19 cellular contexts compared by ENCODE assay signal in the genomic region with DNA sequence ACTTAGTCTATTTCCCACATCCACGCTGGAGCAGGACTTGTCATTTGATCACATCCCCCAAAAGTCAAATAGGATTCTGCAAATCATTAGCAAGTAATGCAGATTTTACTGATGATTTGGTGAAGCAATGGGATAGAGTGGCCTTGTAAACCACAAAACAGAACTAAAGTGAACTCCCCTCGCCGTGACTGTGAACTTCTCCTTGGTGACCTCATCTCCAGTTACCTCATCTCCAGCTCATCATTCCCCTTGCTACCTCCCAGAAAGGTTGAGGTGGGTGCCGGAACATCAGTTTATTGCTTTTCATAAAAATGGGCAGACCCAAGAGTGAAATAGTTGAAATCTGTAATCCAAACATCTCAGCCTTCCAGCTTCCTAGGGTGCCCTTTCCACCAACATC.
"Had no signal": no experiment of that assay in that cellular context is flagged by ENCODE, and none has a peak within 500 bp of the region (broad histone marks: within the 10 kb centered on the region; RNA-seq: fewer than 3 reads in every experiment).

No MANE protein-coding gene starts in this region.

- H3K27me3 ChIP-seq: adrenal gland, neural progenitor cell, thyroid gland had no signal

- H3K9me3 ChIP-seq: adrenal gland, esophagus muscularis mucosa, gastroesophageal sphincter, heart right ventricle, left ventricle myocardium inferior, thyroid gland had no signal

- H3K36me3 ChIP-seq: adrenal gland, esophagus muscularis mucosa, gastroesophageal sphincter, heart right ventricle, left ventricle myocardium inferior, neural progenitor cell, thyroid gland had no signal

- H3K4me1 ChIP-seq: esophagus muscularis mucosa, gastroesophageal sphincter, heart right ventricle, left ventricle myocardium inferior, thyroid gland had no signal

- H3K27ac ChIP-seq: adrenal gland, esophagus muscularis mucosa, gastroesophageal sphincter, heart right ventricle, left ventricle myocardium inferior, neural progenitor cell, thyroid gland had no signal

- H3K4me3 ChIP-seq: adrenal gland, esophagus muscularis mucosa, gastroesophageal sphincter, heart right ventricle, left ventricle myocardium inferior, neural progenitor cell, thyroid gland had no signal

- DNase-seq: activated CD4-positive, alpha-beta T cell treated with anti-CD3 and anti-CD28 coated beads for 36 hours; activated CD4-positive, alpha-beta T cell treated with anti-CD3 and anti-CD28 coated beads, Interleukin-2, amount 50 U/mL, for 48 hours; activated gamma-delta T cell treated with Interleukin-2 at 50 U/mL for 16 hours; adrenal gland; cerebellar nuclear complex; effector CD8-positive, alpha-beta T cell; heart right ventricle; immature natural killer cell; kidney glomerular epithelial cell; left ventricle myocardium inferior; mammary epithelial cell; naive B cell; stimulated activated CD4-positive, alpha-beta T cell treated with anti-CD3 and anti-CD28 coated beads, Interleukin-12 subunit alpha, Interleukin-12 subunit beta, amount 100 ng/mL, for 4 hours; stimulated activated CD4-positive, alpha-beta T cell treated with anti-CD3 and anti-CD28 coated beads, Interleukin-1b, Interleukin-23, amount 100 ng/mL, for 48 hours; stimulated activated CD8-positive, alpha-beta memory T cell treated with anti-CD3 and anti-CD28 coated beads, Interleukin-4, amount 100 ng/mL, for 48 hours; thyroid gland had no signal

- H3K9ac ChIP-seq: neural progenitor cell had no signal
